In the genomic region with DNA sequence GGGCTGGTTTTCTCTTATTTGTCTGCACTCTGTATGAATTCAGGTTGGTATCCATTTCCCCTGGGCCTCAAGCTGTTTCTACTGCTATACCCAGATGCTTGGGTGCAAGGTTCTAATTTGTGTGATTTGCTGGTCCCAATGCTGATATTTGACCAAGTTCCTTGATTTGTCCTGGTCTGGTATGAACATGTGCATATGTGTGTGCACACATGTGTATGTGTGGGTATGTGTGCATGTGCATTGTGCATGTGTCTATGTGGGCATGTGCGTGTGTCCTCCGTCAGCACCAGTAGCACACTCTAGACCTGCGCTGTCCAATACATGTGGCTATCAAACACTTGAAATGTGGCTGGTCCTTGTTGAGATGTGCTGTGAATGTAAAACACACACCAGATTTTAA, we compare ENCODE assay signal across 24 cellular contexts.
"Had no signal": no experiment of that assay in that cellular context is flagged by ENCODE, and none has a peak within 500 bp of the region (broad histone marks: within the 10 kb centered on the region; RNA-seq: fewer than 3 reads in every experiment).

No MANE protein-coding gene starts in this region.

- H3K4me3 ChIP-seq: ascending aorta, coronary artery, dorsolateral prefrontal cortex, neural progenitor cell, sigmoid colon, stomach, tibial nerve had no signal

- H3K4me2 ChIP-seq: neural progenitor cell had no signal

- ATAC-seq: activated CD8-positive, alpha-beta memory T cell treated with anti-CD3 and anti-CD28 coated beads, Interleukin-2, amount 10 ng/mL, durations not matched to agents 7 days and 5 days; activated CD8-positive, alpha-beta T cell treated with anti-CD3 and anti-CD28 coated beads for 36 hours; natural killer cell; stimulated activated naive B cell treated with anti-CD40 and anti-IgM and Interleukin-4, amounts not matched to agents 10 μg/mL and 1 μg/mL and 100 μg/mL, for 72 hours; WTC11 had no signal

- H3K9ac ChIP-seq: neural progenitor cell had no signal

- H3K36me3 ChIP-seq: ascending aorta, brain microvascular endothelial cell, neural progenitor cell, sigmoid colon, stomach, tibial nerve had no signal

- FAIRE-seq: keratinocyte had no signal

- H2AFZ ChIP-seq: neural progenitor cell had no signal

- H3K27ac ChIP-seq: brain microvascular endothelial cell, dorsolateral prefrontal cortex, neural progenitor cell, tibial nerve had no signal

- H3K27me3 ChIP-seq: ascending aorta, brain microvascular endothelial cell, neural progenitor cell, sigmoid colon, stomach, tibial nerve had no signal

- DNase-seq: activated CD4-positive, alpha-beta T cell treated with anti-CD3 and anti-CD28 coated beads, Interleukin-2, amount 50 U/mL, for 1 hour; activated CD8-positive, alpha-beta memory T cell treated with anti-CD3 and anti-CD28 coated beads, Interleukin-2, amount 10 ng/mL, durations not matched to agents 7 days and 5 days; activated CD8-positive, alpha-beta T cell treated with anti-CD3 and anti-CD28 coated beads for 36 hours; activated naive CD4-positive, alpha-beta T cell; activated T-cell treated with anti-CD3 and anti-CD28 coated beads, Interleukin-2, amount 50 U/mL, for 48 hours; brain microvascular endothelial cell; dorsolateral prefrontal cortex; effector memory CD4-positive, alpha-beta T cell; head of caudate nucleus; hippocampal formation; natural killer cell; posterior cingulate gyrus; sigmoid colon; stimulated activated CD4-positive, alpha-beta T cell treated with anti-CD3 and anti-CD28 coated beads, Interleukin-15, amount 100 ng/mL, for 24 hours; stimulated activated CD4-positive, alpha-beta T cell treated with anti-CD3 and anti-CD28 coated beads, Interleukin-2, amount 100 ng/mL, for 24 hours; stimulated activated naive B cell treated with anti-CD40 and anti-IgM and Interleukin-4, amounts not matched to agents 10 μg/mL and 1 μg/mL and 100 μg/mL, for 72 hours; stomach; T-helper 2 cell had no signal

- H3K9me3 ChIP-seq: ascending aorta, sigmoid colon, stomach, tibial nerve had no signal
